In genomic region chr1:9087411-9087810, GRCh38 we compare ENCODE assay signal across 7 cellular contexts. TPM values are rescaled to one million over a fixed set of nuclear protein-coding genes. Genes with fewer than 3 reads are reported as not detected.
"Had no signal": no experiment of that assay in that cellular context is flagged by ENCODE, and none has a peak within 500 bp of the region (broad histone marks: within the 10 kb centered on the region; RNA-seq: fewer than 3 reads in every experiment).

No MANE protein-coding gene starts in this region.

- DNase-seq: H9, HCEC 1CT, IMR-90 had no signal

- H3K4me3 Mint-ChIP-seq: GM23338, H9 had no signal

- H2AFZ ChIP-seq: GM23338 had no signal

- H3K27ac Mint-ChIP-seq: GM23338, H9 had no signal

- H3K4me3 ChIP-seq: GM23338, K562 had no signal

- H3K4me2 ChIP-seq: GM23338 had no signal

RNA-seq across cellular contexts. Expression of gene SLC2A5, which starts 18.0 kb away (rescaled TPM):
- total RNA-seq: H1, H9, HT-29, K562 had no signal
- polyA plus RNA-seq: GM23338 had no signal
